In genomic region chr9:125262217-125262991, GRCh38 we compare ENCODE assay signal across 8 cellular contexts. TPM values are rescaled to one million over a fixed set of nuclear protein-coding genes. Genes with fewer than 3 reads are reported as not detected.
DNase-seq lines count a peak whose midpoint lies in the region; ATAC-seq, FAIRE-seq and TF ChIP-seq lines count a peak whose summit lies in the region.

No MANE protein-coding gene starts in this region.

- H3K9me3 Mint-ChIP-seq in Calu3 (ENCODE audit: low read depth, unreplicated experiment), result no peaks in the 10 kb centered on the region
- H3K9me3 Mint-ChIP-seq in astrocyte (ENCODE audit: unreplicated experiment), result no peaks in the 10 kb centered on the region

- H3K27ac ChIP-seq in KOPT-K1 (ENCODE audit: low read depth, low read length, poor library complexity, severe bottlenecking), result peak overlapping the region; percentile 82
- H3K27ac ChIP-seq in astrocyte (ENCODE audit: low read depth, low read length), result peak overlapping the region; percentile 62
- peak overlapping the region in 1 of 2 donors; percentile 90 for H3K27ac ChIP-seq in left lung
- peak overlapping the region; percentile 75 to 83 for H3K27ac ChIP-seq in thoracic aorta

- peak; percentile 22 for ATAC-seq in GM21360 (IDR thresholded peaks at IDR 0.05; ENCODE audit: unreplicated experiment)
- ATAC-seq in left lung, result peak; percentile 10
- ATAC-seq in thoracic aorta (ENCODE audit: insufficient number of reproducible peaks, low FRiP score, low read depth), result peak; percentile 39

- H3K4me1 Mint-ChIP-seq in Calu3 (ENCODE audit: low read depth, unreplicated experiment), result peaks cover 9% of the 10 kb centered on the region
- H3K4me1 Mint-ChIP-seq in astrocyte (ENCODE audit: low read depth, unreplicated experiment), result peaks cover 11% of the 10 kb centered on the region

- H3K27me3 Mint-ChIP-seq in Calu3 (ENCODE audit: unreplicated experiment), result no peaks in the 10 kb centered on the region
- no peaks in the 10 kb centered on the region for H3K27me3 Mint-ChIP-seq in astrocyte (ENCODE audit: low read depth, unreplicated experiment)

- H3K27me3 ChIP-seq in astrocyte (ENCODE audit: insufficient read depth, low read length) (no peaks in the 10 kb centered on the region), left lung (no peaks in the 10 kb centered on the region), thoracic aorta (replicated peaks; ENCODE audit: insufficient read depth) (no peaks in the 10 kb centered on the region)

- H3K4me3 ChIP-seq in astrocyte (ENCODE audit: insufficient read depth, low read depth, low read length) (peak overlapping the region; percentile 84), left lung (peak overlapping the region; percentile 92 to 97), thoracic aorta (peak overlapping the region; percentile 99)

- DNase-seq in Calu3 (no peak), astrocyte (ENCODE audit: low read depth) (no peak), left lung (no peak), thoracic aorta (ENCODE audit: low spot score) (peak; percentile 14), retina (no peak)
- no peak for DNase-seq in activated CD4-positive, CD25-positive, alpha-beta regulatory T cell (lab: John Stamatoyannopoulos, UW)

- H3K4me3 Mint-ChIP-seq in Calu3 (ENCODE audit: low read depth, unreplicated experiment), result peak overlapping the region; percentile 93
- H3K4me3 Mint-ChIP-seq in astrocyte (ENCODE audit: unreplicated experiment), result peak overlapping the region; percentile 98

- peaks cover 55% of the 10 kb centered on the region for H3K79me2 ChIP-seq in astrocyte (ENCODE audit: insufficient read depth, low read length)

- H3K4me1 ChIP-seq in astrocyte (ENCODE audit: insufficient read depth, low read length) (peaks cover 7% of the 10 kb centered on the region), left lung (peaks cover 8 to 64% of the 10 kb centered on the region in 2 donors), thoracic aorta (ENCODE audit: control insufficient read depth in 1 of 2, low read depth in 2 of 2) (peaks cover 23 to 26% of the 10 kb centered on the region in 2 donors)

- intact Hi-C loops in Calu3 (cut with micrococcal nuclease; ENCODE audit: unreplicated experiment), result no loop called here
- intact Hi-C loops in left lung (cut with DNase I), result no loop called here

- H3K36me3 Mint-ChIP-seq in Calu3 (ENCODE audit: insufficient read depth, unreplicated experiment) (peaks cover 27% of the 10 kb centered on the region), astrocyte (ENCODE audit: low read depth, unreplicated experiment) (peaks cover 2% of the 10 kb centered on the region)

- TSS peak; percentile 53 for BruUV-seq in Calu3 (replicated peaks; lab: Mats Ljungman, UMichigan)

- peaks cover 10% of the 10 kb centered on the region; the same call in 1 of the 2 replicates for H3K36me3 ChIP-seq in KOPT-K1 (ENCODE audit: insufficient read depth, low read length)
- H3K36me3 ChIP-seq in astrocyte (ENCODE audit: insufficient read depth, low read length), result no peaks in the 10 kb centered on the region
- H3K36me3 ChIP-seq in left lung, result peaks cover 0 to 32% of the 10 kb centered on the region in 2 donors
- H3K36me3 ChIP-seq in thoracic aorta, result peaks cover 5% of the 10 kb centered on the region

- H3K27ac Mint-ChIP-seq in Calu3 (ENCODE audit: unreplicated experiment) (peak overlapping the region; percentile 62), astrocyte (ENCODE audit: unreplicated experiment) (peak overlapping the region; percentile 82)

- H3K9me3 ChIP-seq in KOPT-K1 (ENCODE audit: insufficient read depth, low read length, poor library complexity, severe bottlenecking) (no peaks in the 10 kb centered on the region), astrocyte (ENCODE audit: insufficient read depth, low read depth, low read length) (no peaks in the 10 kb centered on the region), left lung (no peaks in the 10 kb centered on the region), thoracic aorta (no peaks in the 10 kb centered on the region)

- no peak for FAIRE-seq in astrocyte (lab: Jason Lieb, UNC)

- H2AFZ ChIP-seq in astrocyte (ENCODE audit: low read depth, low read length), result peak overlapping the region; percentile 91

- H4K20me1 ChIP-seq in astrocyte (ENCODE audit: insufficient read depth, low read length), result peaks cover 42% of the 10 kb centered on the region

- CTCF ChIA-PET in Calu3 (lab: Charles Lee), result interaction anchor here (1.5 to 1.9 kb wide), 2 partner anchors 10 to 21 kb away, joined by 4 to 6 read pairs; partner anchors contain the start of gene HSPA5

- H3K9ac ChIP-seq in astrocyte (ENCODE audit: low read length), result peak overlapping the region; percentile 94

- peak overlapping the region; percentile 82 for H3K4me2 ChIP-seq in astrocyte (ENCODE audit: low read length)

- TF ChIP-seq CTCF in Calu3 (IDR thresholded peaks at IDR 0.05; ENCODE audit: unreplicated experiment) (no peak), astrocyte (IDR thresholded peaks at IDR 0.05; ENCODE audit: insufficient read depth, low read depth, low read length) (no peak), left lung (IDR thresholded peaks at IDR 0.05) (no peak), thoracic aorta (IDR thresholded peaks at IDR 0.05) (no peak)

RNA-seq across cellular contexts. Expression of gene GAPVD1, which starts 0.8 kb away (rescaled TPM):
- total RNA-seq in Calu3 (2022) (28.7 and 32.6 TPM in 2 replicates), astrocyte (51.2 and 54.4 TPM in 2 replicates), left lung (10 to 100 TPM; 55.1 to 63.5 TPM), thoracic aorta (100 to 1,000 TPM in 1 of 2 donors, 10 to 100 TPM in 1; 82.8 to 105 TPM)

RNA-seq across cellular contexts. Expression of gene HSPA5, which starts 21.3 kb away (rescaled TPM):
- 256 and 259 TPM in 2 replicates for total RNA-seq in Calu3 (2022)
- total RNA-seq in astrocyte, result 620 and 650 TPM in 2 replicates
- total RNA-seq in left lung, result 100 to 1,000 TPM; 340 to 479 TPM
- 100 to 1,000 TPM; 127 to 207 TPM for total RNA-seq in thoracic aorta
